In the genomic region with DNA sequence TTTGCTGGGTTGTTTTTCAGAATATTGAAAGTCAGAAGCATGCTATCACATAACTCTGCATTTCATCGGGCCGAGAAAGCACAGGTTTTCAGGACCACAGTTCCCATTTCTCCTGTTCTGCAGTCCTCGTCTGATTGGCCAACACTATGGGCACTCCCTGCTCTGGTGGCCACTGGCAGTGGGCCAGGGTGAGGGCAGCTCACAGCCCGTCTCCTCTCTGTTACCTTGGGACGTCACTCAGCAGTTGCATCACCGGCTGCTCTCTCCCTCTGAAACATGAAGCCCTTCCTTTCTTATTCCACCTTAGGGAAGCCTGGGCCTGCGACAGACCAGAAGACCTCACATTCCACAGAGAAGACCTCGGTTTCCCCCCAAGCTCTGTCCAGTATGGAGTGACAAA, we compare ENCODE assay signal across 1 cellular context.
TF ChIP-seq lines count a peak whose summit lies in the region.

No MANE protein-coding gene starts in this region.

TF ChIP-seq in K562, 482 proteins besides CTCF, POLR2A, EP300 and RAD21:
- TF ChIP-seq NFIC (IDR thresholded peaks at IDR 0.05) (peak; percentile 34; the same call in 1 of the 2 replicates), MLX (CRISPR knock-in tag; conservative IDR thresholded peaks at IDR 0.05) (no peak), CEBPG (CRISPR knock-in tag; IDR thresholded peaks at IDR 0.05) (no peak), CEBPG (tag; conservative IDR thresholded peaks at IDR 0.05 in 1 of 2, IDR thresholded peaks at IDR 0.05 in 1 of 2) (peak; percentile 70), CEBPB (tag; IDR thresholded peaks at IDR 0.05) (peak; percentile 65)
- TF ChIP-seq, protein P1, sequence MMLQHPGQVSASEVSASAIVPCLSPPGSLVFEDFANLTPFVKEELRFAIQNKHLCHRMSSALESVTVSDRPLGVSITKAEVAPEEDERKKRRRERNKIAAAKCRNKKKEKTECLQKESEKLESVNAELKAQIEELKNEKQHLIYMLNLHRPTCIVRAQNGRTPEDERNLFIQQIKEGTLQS (IDR thresholded peaks at IDR 0.05), result peak; percentile 73
- TF ChIP-seq, protein P1 (CRISPR knock-in tag; conservative IDR thresholded peaks at IDR 0.05), result no peak
- TF ChIP-seq, protein P2, sequence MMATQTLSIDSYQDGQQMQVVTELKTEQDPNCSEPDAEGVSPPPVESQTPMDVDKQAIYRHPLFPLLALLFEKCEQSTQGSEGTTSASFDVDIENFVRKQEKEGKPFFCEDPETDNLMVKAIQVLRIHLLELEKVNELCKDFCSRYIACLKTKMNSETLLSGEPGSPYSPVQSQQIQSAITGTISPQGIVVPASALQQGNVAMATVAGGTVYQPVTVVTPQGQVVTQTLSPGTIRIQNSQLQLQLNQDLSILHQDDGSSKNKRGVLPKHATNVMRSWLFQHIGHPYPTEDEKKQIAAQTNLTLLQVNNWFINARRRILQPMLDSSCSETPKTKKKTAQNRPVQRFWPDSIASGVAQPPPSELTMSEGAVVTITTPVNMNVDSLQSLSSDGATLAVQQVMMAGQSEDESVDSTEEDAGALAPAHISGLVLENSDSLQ (IDR thresholded peaks at IDR 0.05), result peak; percentile 31; the same call in 1 of the 2 replicates
